In the genomic region with DNA sequence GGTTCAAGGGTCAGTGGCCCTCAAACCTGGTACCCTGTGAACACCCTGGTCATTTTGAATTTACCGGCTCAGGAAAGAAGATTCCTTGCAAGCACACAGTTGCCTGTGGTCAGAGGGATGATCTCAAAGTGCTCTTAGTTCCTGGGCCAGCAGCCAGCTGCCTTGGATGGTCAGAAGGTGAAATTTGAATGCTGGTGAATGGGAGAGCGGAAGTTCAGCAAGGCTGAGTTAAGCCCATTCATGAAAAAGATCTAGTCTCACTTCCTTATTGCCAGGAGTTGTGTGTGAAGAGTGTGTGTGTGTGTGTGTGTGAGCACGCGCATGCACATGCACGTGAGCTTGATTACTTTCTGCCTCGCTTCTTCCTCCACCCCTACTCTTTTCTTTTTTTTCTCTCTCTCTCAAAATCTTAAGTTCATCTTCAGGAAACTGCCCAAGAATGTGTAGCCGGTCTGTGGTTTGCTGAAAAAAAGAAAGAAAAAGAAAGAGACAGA, we compare ENCODE assay signal across 1 cellular context.
TF ChIP-seq lines count a peak whose summit lies in the region.

No MANE protein-coding gene starts in this region.

TF ChIP-seq in GM12878, 131 proteins besides CTCF, POLR2A, EP300 and RAD21 (continued from another document and continues in another):
- TF ChIP-seq NR2C2 (IDR thresholded peaks at IDR 0.05; ENCODE audit: borderline replicate concordance, control insufficient read depth, insufficient read length, low read depth): no peak
- TF ChIP-seq ATF7 (IDR thresholded peaks at IDR 0.05; ENCODE audit: low read depth): peak; percentile 90
- peak; percentile 70; the same call in 1 of the 2 replicates for TF ChIP-seq CREM (IDR thresholded peaks at IDR 0.05; ENCODE audit: low read depth)
- TF ChIP-seq STAT1 (conservative IDR thresholded peaks at IDR 0.05): no peak
- TF ChIP-seq SUZ12 (IDR thresholded peaks at IDR 0.05; ENCODE audit: unreplicated experiment): no peak
- TF ChIP-seq CBX5 (IDR thresholded peaks at IDR 0.05; ENCODE audit: low read depth): no peak
- TF ChIP-seq, protein P1, sequence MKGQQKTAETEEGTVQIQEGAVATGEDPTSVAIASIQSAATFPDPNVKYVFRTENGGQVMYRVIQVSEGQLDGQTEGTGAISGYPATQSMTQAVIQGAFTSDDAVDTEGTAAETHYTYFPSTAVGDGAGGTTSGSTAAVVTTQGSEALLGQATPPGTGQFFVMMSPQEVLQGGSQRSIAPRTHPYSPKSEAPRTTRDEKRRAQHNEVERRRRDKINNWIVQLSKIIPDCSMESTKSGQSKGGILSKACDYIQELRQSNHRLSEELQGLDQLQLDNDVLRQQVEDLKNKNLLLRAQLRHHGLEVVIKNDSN (IDR thresholded peaks at IDR 0.05; ENCODE audit: borderline replicate concordance, extremely low read length, insufficient read depth, low read depth, low read length): no peak
- peak; percentile 75 for TF ChIP-seq RAD51 (IDR thresholded peaks at IDR 0.05)
- TF ChIP-seq ZNF24 (IDR thresholded peaks at IDR 0.05): peak; percentile 89
- peak; percentile 64 for TF ChIP-seq ZNF687 (IDR thresholded peaks at IDR 0.05)
- no peak for TF ChIP-seq JUND (IDR thresholded peaks at IDR 0.05; ENCODE audit: low read depth, low read length)
- TF ChIP-seq MXI1 (IDR thresholded peaks at IDR 0.05; ENCODE audit: low read depth, low read length): peak; percentile 90
- TF ChIP-seq KAT2A (conservative IDR thresholded peaks at IDR 0.05; ENCODE audit: control insufficient read depth, low read depth, low read length): no peak
- peak; percentile 99 for TF ChIP-seq NBN (IDR thresholded peaks at IDR 0.05)
- no peak; the same call in 1 of the 2 replicates for TF ChIP-seq LARP7 (IDR thresholded peaks at IDR 0.05)
- TF ChIP-seq SMAD5 (IDR thresholded peaks at IDR 0.05; ENCODE audit: low read depth): no peak
- TF ChIP-seq SIX5 (IDR thresholded peaks at IDR 0.05; ENCODE audit: low read depth, low read length, severe bottlenecking): no peak
- peak; percentile 98 for TF ChIP-seq IKZF2 (IDR thresholded peaks at IDR 0.05)
- TF ChIP-seq HSF1 (IDR thresholded peaks at IDR 0.05; ENCODE audit: low read depth, low read length): 0 out of 2 replicates have a peak, but pooled peaks have one; percentile 19
- no peak for TF ChIP-seq KLF5 (IDR thresholded peaks at IDR 0.05; ENCODE audit: partially characterized antibody)
- peak; percentile 96 for TF ChIP-seq TBL1XR1 (IDR thresholded peaks at IDR 0.05; ENCODE audit: low read depth, low read length)
- peak in 1 of 2 experiments; percentile 68; a peak in 1 of 4 replicates for TF ChIP-seq SRF (IDR thresholded peaks at IDR 0.05; ENCODE audit: low read depth in 2 of 2, low read length in 2 of 2)
- peak; percentile 87 for TF ChIP-seq GATAD2B (conservative IDR thresholded peaks at IDR 0.05; ENCODE audit: low read depth)
- peak; percentile 95 for TF ChIP-seq IRF4 (IDR thresholded peaks at IDR 0.05; ENCODE audit: low read depth, low read length)
- no peak for TF ChIP-seq ZNF217 (IDR thresholded peaks at IDR 0.05)
- TF ChIP-seq PML (IDR thresholded peaks at IDR 0.05; ENCODE audit: low read length): no peak
- TF ChIP-seq BHLHE40 (IDR thresholded peaks at IDR 0.05; ENCODE audit: borderline replicate concordance in 1 of 2, low read depth in 2 of 2, low read length in 1 of 2): peak; percentile 100
- peak; percentile 90 for TF ChIP-seq POU2F2 (IDR thresholded peaks at IDR 0.05; ENCODE audit: borderline replicate concordance, low read depth, low read length)
- TF ChIP-seq, protein P2, sequence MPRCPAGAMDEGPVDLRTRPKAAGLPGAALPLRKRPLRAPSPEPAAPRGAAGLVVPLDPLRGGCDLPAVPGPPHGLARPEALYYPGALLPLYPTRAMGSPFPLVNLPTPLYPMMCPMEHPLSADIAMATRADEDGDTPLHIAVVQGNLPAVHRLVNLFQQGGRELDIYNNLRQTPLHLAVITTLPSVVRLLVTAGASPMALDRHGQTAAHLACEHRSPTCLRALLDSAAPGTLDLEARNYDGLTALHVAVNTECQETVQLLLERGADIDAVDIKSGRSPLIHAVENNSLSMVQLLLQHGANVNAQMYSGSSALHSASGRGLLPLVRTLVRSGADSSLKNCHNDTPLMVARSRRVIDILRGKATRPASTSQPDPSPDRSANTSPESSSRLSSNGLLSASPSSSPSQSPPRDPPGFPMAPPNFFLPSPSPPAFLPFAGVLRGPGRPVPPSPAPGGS (IDR thresholded peaks at IDR 0.05; ENCODE audit: borderline replicate concordance, insufficient read depth, low read depth, low read length, poor library complexity, severe bottlenecking): peak; percentile 17
- TF ChIP-seq ZBED1 (IDR thresholded peaks at IDR 0.05; ENCODE audit: borderline replicate concordance): peak; percentile 69; the same call in 1 of the 2 replicates
- TF ChIP-seq ZZZ3 (IDR thresholded peaks at IDR 0.05; ENCODE audit: control insufficient read depth, insufficient read length, low read depth): no peak
- TF ChIP-seq, protein P3, sequence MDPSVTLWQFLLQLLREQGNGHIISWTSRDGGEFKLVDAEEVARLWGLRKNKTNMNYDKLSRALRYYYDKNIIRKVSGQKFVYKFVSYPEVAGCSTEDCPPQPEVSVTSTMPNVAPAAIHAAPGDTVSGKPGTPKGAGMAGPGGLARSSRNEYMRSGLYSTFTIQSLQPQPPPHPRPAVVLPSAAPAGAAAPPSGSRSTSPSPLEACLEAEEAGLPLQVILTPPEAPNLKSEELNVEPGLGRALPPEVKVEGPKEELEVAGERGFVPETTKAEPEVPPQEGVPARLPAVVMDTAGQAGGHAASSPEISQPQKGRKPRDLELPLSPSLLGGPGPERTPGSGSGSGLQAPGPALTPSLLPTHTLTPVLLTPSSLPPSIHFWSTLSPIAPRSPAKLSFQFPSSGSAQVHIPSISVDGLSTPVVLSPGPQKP (IDR thresholded peaks at IDR 0.05; ENCODE audit: low read depth, low read length): peak; percentile 80; the same call in 1 of the 2 replicates
- TF ChIP-seq NFYA (IDR thresholded peaks at IDR 0.05; ENCODE audit: borderline replicate concordance, low read depth, low read length): no peak
- peak; percentile 35 for TF ChIP-seq CREB1 (IDR thresholded peaks at IDR 0.05; ENCODE audit: low read depth)
- peak; percentile 50; the same call in 1 of the 2 replicates for TF ChIP-seq GABPA (IDR thresholded peaks at IDR 0.05; ENCODE audit: low read depth)
- TF ChIP-seq ZNF384 (IDR thresholded peaks at IDR 0.05; ENCODE audit: borderline replicate concordance, low read depth, low read length): peak; percentile 75
- TF ChIP-seq PBX3 (IDR thresholded peaks at IDR 0.05; ENCODE audit: insufficient replicate concordance, low read depth, low read length): no peak
- TF ChIP-seq NKRF (conservative IDR thresholded peaks at IDR 0.05): peak; percentile 44; the same call in 1 of the 2 replicates
- no peak for TF ChIP-seq CEBPB (IDR thresholded peaks at IDR 0.05; ENCODE audit: borderline replicate concordance in 1 of 2, low read depth in 2 of 2, low read length in 2 of 2)
- TF ChIP-seq HDGF (IDR thresholded peaks at IDR 0.05): peak; percentile 22; the same call in 1 of the 2 replicates
- TF ChIP-seq E2F4 (IDR thresholded peaks at IDR 0.05; ENCODE audit: low read depth, low read length): 0 out of 2 replicates have a peak, but pooled peaks have one; percentile 43
- TF ChIP-seq, protein P4, sequence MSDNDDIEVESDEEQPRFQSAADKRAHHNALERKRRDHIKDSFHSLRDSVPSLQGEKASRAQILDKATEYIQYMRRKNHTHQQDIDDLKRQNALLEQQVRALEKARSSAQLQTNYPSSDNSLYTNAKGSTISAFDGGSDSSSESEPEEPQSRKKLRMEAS (IDR thresholded peaks at IDR 0.05; ENCODE audit: low read depth, low read length): peak; percentile 79; the same call in 1 of the 2 replicates
- peak; percentile 43; the same call in 1 of the 2 replicates for TF ChIP-seq MEF2A (IDR thresholded peaks at IDR 0.05; ENCODE audit: insufficient read depth, low read depth, low read length)
- peak; percentile 43 for TF ChIP-seq SMAD1 (IDR thresholded peaks at IDR 0.05; ENCODE audit: low read depth, partially characterized antibody)
- peak; percentile 70; the same call in 1 of the 2 replicates for TF ChIP-seq FOXM1 (IDR thresholded peaks at IDR 0.05; ENCODE audit: low read depth, low read length)
- TF ChIP-seq SPI1 (IDR thresholded peaks at IDR 0.05; ENCODE audit: borderline replicate concordance, insufficient read depth, low read depth, low read length): peak; percentile 98
- no peak for TF ChIP-seq ASH2L (IDR thresholded peaks at IDR 0.05; ENCODE audit: borderline replicate concordance, low read depth)
- TF ChIP-seq SREBF2 (IDR thresholded peaks at IDR 0.05; ENCODE audit: low read length): no peak
- TF ChIP-seq, protein P5, sequence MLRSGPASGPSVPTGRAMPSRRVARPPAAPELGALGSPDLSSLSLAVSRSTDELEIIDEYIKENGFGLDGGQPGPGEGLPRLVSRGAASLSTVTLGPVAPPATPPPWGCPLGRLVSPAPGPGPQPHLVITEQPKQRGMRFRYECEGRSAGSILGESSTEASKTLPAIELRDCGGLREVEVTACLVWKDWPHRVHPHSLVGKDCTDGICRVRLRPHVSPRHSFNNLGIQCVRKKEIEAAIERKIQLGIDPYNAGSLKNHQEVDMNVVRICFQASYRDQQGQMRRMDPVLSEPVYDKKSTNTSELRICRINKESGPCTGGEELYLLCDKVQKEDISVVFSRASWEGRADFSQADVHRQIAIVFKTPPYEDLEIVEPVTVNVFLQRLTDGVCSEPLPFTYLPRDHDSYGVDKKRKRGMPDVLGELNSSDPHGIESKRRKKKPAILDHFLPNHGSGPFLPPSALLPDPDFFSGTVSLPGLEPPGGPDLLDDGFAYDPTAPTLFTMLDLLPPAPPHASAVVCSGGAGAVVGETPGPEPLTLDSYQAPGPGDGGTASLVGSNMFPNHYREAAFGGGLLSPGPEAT (IDR thresholded peaks at IDR 0.05; ENCODE audit: low read depth): peak; percentile 90
- TF ChIP-seq CBX3 (IDR thresholded peaks at IDR 0.05; ENCODE audit: borderline replicate concordance, low read depth): no peak
